In the genomic region with DNA sequence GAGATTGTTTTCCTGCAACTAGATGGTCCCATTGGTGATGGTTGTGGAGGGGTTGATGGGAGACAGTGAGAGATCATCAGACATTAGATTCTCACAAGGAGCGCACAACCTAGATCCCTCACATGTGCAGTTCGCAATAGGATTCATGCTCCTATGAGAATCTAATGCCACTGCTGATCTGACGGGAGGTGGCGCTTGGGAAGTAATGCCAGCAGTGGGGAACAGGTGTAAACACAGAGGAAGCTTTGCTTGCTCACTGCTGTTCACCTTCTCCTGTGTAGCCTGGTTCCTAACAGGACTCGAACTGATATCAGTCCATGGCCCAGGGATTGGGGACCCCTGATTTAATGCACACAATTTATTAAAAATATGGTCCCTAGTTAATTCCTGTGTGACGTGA, we compare ENCODE assay signal across 25 cellular contexts. TPM values are rescaled to one million over a fixed set of nuclear protein-coding genes. Genes with fewer than 3 reads are reported as not detected.
"Had no signal": no experiment of that assay in that cellular context is flagged by ENCODE, and none has a peak within 500 bp of the region (broad histone marks: within the 10 kb centered on the region; RNA-seq: fewer than 3 reads in every experiment).

No MANE protein-coding gene starts in this region.

- DNase-seq: IMR-90, Karpas-422, KG1, MG63, NCI-H1092, NCI-H1105 treated with DMSO at 0.1 percent for 48 hours, NCI-H1417 treated with DMSO at 0.1 percent for 48 hours, NCI-H146, NCI-H187, NCI-H2029, NCI-H2081 treated with DMSO at 0.1 percent for 48 hours, NCI-H2171 treated with DMSO at 0.1 percent for 48 hours, NCI-H345, NCI-H446 treated with DMSO at 0.1 percent for 48 hours, NCI-H510A treated with DMSO at 0.1 percent for 48 hours, NCI-H526, NCI-H748 treated with DMSO at 0.1 percent for 48 hours, PC-3, SHP77, SK-N-SH, SW 1271, T-cell had no signal

- H3K27ac ChIP-seq: RWPE1 had no signal

RNA-seq across cellular contexts. Expression of gene SNCAIP, which starts 18.8 kb away (rescaled TPM):
- total RNA-seq: HepG2, PC-3, SK-MEL-5, T-cell had no signal
